Comparison of ENCODE assay signal across 1 cellular context in genomic region chr19:49590071-49590970, GRCh38.
TF ChIP-seq lines count a peak whose summit lies in the region.

No MANE protein-coding gene starts in this region.

TF ChIP-seq in K562, 482 proteins besides CTCF, POLR2A, EP300 and RAD21 (continues in another document):
- TF ChIP-seq IRF1 (CRISPR knock-in tag; IDR thresholded peaks at IDR 0.05; ENCODE audit: borderline replicate concordance) (no peak), ATF7 (IDR thresholded peaks at IDR 0.05) (peak; percentile 54; the same call in 1 of the 2 replicates), NFE2L1 (tag; IDR thresholded peaks at IDR 0.05; ENCODE audit: borderline replicate concordance, low read depth) (no peak), PKNOX1 (IDR thresholded peaks at IDR 0.05) (no peak), IRF9 (tag; IDR thresholded peaks at IDR 0.05) (no peak), ZNF253 (CRISPR knock-in tag; conservative IDR thresholded peaks at IDR 0.05) (no peak), CHD7 (IDR thresholded peaks at IDR 0.05; ENCODE audit: low read depth, low read length) (no peak), HDAC3 (IDR thresholded peaks at IDR 0.05; ENCODE audit: borderline replicate concordance, partially characterized antibody) (no peak), NR1H2 (CRISPR knock-in tag; IDR thresholded peaks at IDR 0.05) (0 out of 2 replicates have a peak, but pooled peaks have one; percentile 83), GABPB1 (CRISPR knock-in tag; IDR thresholded peaks at IDR 0.05) (peak; percentile 76; the same call in 1 of the 2 replicates), ETS2 (tag; IDR thresholded peaks at IDR 0.05; ENCODE audit: borderline replicate concordance, poor library complexity, severe bottlenecking) (no peak), ZNF124 (CRISPR knock-in tag; IDR thresholded peaks at IDR 0.05) (no peak), MAFK (IDR thresholded peaks at IDR 0.05; ENCODE audit: low read length) (no peak), ZNF174 (CRISPR knock-in tag; IDR thresholded peaks at IDR 0.05) (no peak), CBX3 (IDR thresholded peaks at IDR 0.05; ENCODE audit: borderline replicate concordance in 1 of 2, low read length in 2 of 2) (0 out of 3 replicates have a peak, but pooled peaks of 1 of the 2 experiments have one; percentile 11), CLOCK (CRISPR knock-in tag; IDR thresholded peaks at IDR 0.05; ENCODE audit: borderline replicate concordance) (no peak), CTBP1 (IDR thresholded peaks at IDR 0.05; ENCODE audit: borderline replicate concordance) (peak; percentile 54), NFE2 (IDR thresholded peaks at IDR 0.05; ENCODE audit: low read depth) (no peak), TRIM24 (IDR thresholded peaks at IDR 0.05) (no peak), IFI16 (CRISPR knock-in tag; IDR thresholded peaks at IDR 0.05) (no peak), ZNF696 (CRISPR knock-in tag; conservative IDR thresholded peaks at IDR 0.05) (no peak), CBFB (CRISPR knock-in tag; IDR thresholded peaks at IDR 0.05) (no peak; the same call in 1 of the 2 replicates), EHMT2 (IDR thresholded peaks at IDR 0.05) (no peak), RNF219 (CRISPR knock-in tag; IDR thresholded peaks at IDR 0.05) (no peak), TAF7 (tag; IDR thresholded peaks at IDR 0.05) (0 out of 2 replicates have a peak, but pooled peaks have one; percentile 16), FUS (optimal IDR thresholded peaks at IDR 0.05; ENCODE audit: low read depth, low read length) (no peak), ZNF232 (CRISPR knock-in tag; IDR thresholded peaks at IDR 0.05) (peak; percentile 19; the same call in 1 of the 2 replicates), ZEB2 (IDR thresholded peaks at IDR 0.05) (no peak), ARHGAP35 (IDR thresholded peaks at IDR 0.05; ENCODE audit: partially characterized antibody) (no peak), NELFE (IDR thresholded peaks at IDR 0.05; ENCODE audit: insufficient read depth, insufficient read length) (no peak), PREB (CRISPR knock-in tag; IDR thresholded peaks at IDR 0.05) (no peak), ZNF395 (CRISPR knock-in tag; IDR thresholded peaks at IDR 0.05) (no peak), ZNF41 (CRISPR knock-in tag; conservative IDR thresholded peaks at IDR 0.05) (no peak), ARID3B (CRISPR knock-in tag; IDR thresholded peaks at IDR 0.05; ENCODE audit: borderline replicate concordance) (no peak)
